Comparison of ENCODE assay signal across 18 cellular contexts in genomic region chr11:3121931-3122774, GRCh38. TPM values are rescaled to one million over a fixed set of nuclear protein-coding genes. Genes with fewer than 3 reads are reported as not detected.
A peak's percentile ranks its signal among the peaks of the same experiment; 100 is the strongest.
DNase-seq lines count a peak whose midpoint lies in the region; ATAC-seq and TF ChIP-seq lines count a peak whose summit lies in the region.
"Had no signal": no experiment of that assay in that cellular context is flagged by ENCODE, and none has a peak within 500 bp of the region (broad histone marks: within the 10 kb centered on the region; RNA-seq: fewer than 3 reads in every experiment).

No MANE protein-coding gene starts in this region.

- POLR2A ChIA-PET in CD4-positive, alpha-beta T cell (lab: Charles Lee) = no interaction called here

- in situ Hi-C loops in GM13976 (cut with MboI; ENCODE audit: low sequenced_read_pairs, unreplicated experiment) = no loop called here

- no peaks in the 10 kb centered on the region for H3K9me3 Mint-ChIP-seq in CD4-positive, alpha-beta T cell
- H3K9me3 Mint-ChIP-seq: activated CD4-positive, alpha-beta memory T cell treated with anti-CD3 and anti-CD28 coated beads for 36 hours; activated naive CD8-positive, alpha-beta T cell treated with anti-CD3 and anti-CD28 coated beads, Interleukin-2, amount 50 U/mL, for 24 hours; activated T-cell treated with anti-CD3 and anti-CD28 coated beads, Interleukin-2, amount 50 U/mL, for 72 hours had no signal

- H3K4me3 Mint-ChIP-seq in CD4-positive, alpha-beta T cell = no peak overlapping the region
- H3K4me3 Mint-ChIP-seq: activated CD4-positive, alpha-beta memory T cell treated with anti-CD3 and anti-CD28 coated beads for 36 hours; activated naive CD8-positive, alpha-beta T cell treated with anti-CD3 and anti-CD28 coated beads, Interleukin-2, amount 50 U/mL, for 24 hours; activated T-cell treated with anti-CD3 and anti-CD28 coated beads, Interleukin-2, amount 50 U/mL, for 72 hours had no signal

- peak overlapping the region; percentile 5 for H3K9ac ChIP-seq in iPS-15b (ENCODE audit: low read depth, low read length)

- TF ChIP-seq EP300 in sigmoid colon (IDR thresholded peaks at IDR 0.05) = no peak

- no peak for TF ChIP-seq POLR2A in sigmoid colon (IDR thresholded peaks at IDR 0.05)

- H3K27ac Mint-ChIP-seq in CD4-positive, alpha-beta T cell = no peak overlapping the region
- H3K27ac Mint-ChIP-seq: activated CD4-positive, alpha-beta memory T cell treated with anti-CD3 and anti-CD28 coated beads for 36 hours; activated naive CD8-positive, alpha-beta T cell treated with anti-CD3 and anti-CD28 coated beads, Interleukin-2, amount 50 U/mL, for 24 hours; activated T-cell treated with anti-CD3 and anti-CD28 coated beads, Interleukin-2, amount 50 U/mL, for 72 hours had no signal

- H3K4me1 ChIP-seq in iPS-15b (ENCODE audit: control insufficient read depth, insufficient read depth, low read length) = no peaks in the 10 kb centered on the region
- H3K4me1 ChIP-seq in sigmoid colon = peaks cover 0 to 35% (median 30%) of the 10 kb centered on the region in 4 donors

- H3K9me3 ChIP-seq in iPS-15b (ENCODE audit: control insufficient read depth, insufficient read depth, low read length) (peaks cover under 1% of the 10 kb centered on the region), sigmoid colon (no peaks in the 10 kb centered on the region)
- no peaks in the 10 kb centered on the region for H3K9me3 ChIP-seq in CD4-positive, alpha-beta T cell (ENCODE audit: control insufficient read depth, low read length)

- TF ChIP-seq CTCF in GM13976 (IDR thresholded peaks at IDR 0.05; ENCODE audit: borderline replicate concordance, control extremely low read depth, extremely low read depth, insufficient read depth, missing control alignments) (no peak), VCaP (conservative IDR thresholded peaks at IDR 0.05) (no peak), sigmoid colon (IDR thresholded peaks at IDR 0.05) (no peak)
- no peak for TF ChIP-seq CTCF in CD4-positive, alpha-beta T cell (IDR thresholded peaks at IDR 0.05)

- H3K36me3 ChIP-seq in iPS-15b (ENCODE audit: control insufficient read depth, insufficient read depth, low read length) = peaks cover 6% of the 10 kb centered on the region
- peaks cover 11 to 62% (median 22%) of the 10 kb centered on the region in 4 donors for H3K36me3 ChIP-seq in sigmoid colon

- H3K27me3 Mint-ChIP-seq in CD4-positive, alpha-beta T cell = no peaks in the 10 kb centered on the region
- H3K27me3 Mint-ChIP-seq: activated CD4-positive, alpha-beta memory T cell treated with anti-CD3 and anti-CD28 coated beads for 36 hours; activated naive CD8-positive, alpha-beta T cell treated with anti-CD3 and anti-CD28 coated beads, Interleukin-2, amount 50 U/mL, for 24 hours had no signal

- WGBS in sigmoid colon, 2 donors = 89 to 93% methylated on average over 34 of the region's 34 CpGs

- intact Hi-C loops in sigmoid colon (cut with DNase I) = loop anchor here (2.0 kb wide), 1 partner anchor 43 kb away; the partner anchor contains the start of gene OSBPL5
- intact Hi-C loops in CD4-positive, alpha-beta T cell (cut with DNase I, micrococcal nuclease) = no loop called here

- ATAC-seq in HG03521 (IDR thresholded peaks at IDR 0.05; ENCODE audit: unreplicated experiment) = no peak
- ATAC-seq in CD4-positive, alpha-beta T cell (ENCODE audit: poor library complexity) = no peak
- ATAC-seq: activated naive CD8-positive, alpha-beta T cell treated with anti-CD3 and anti-CD28 coated beads, Interleukin-2, amount 50 U/mL, for 24 hours; activated T-cell treated with anti-CD3 and anti-CD28 coated beads, Interleukin-2, amount 50 U/mL, for 72 hours had no signal

- H3K27me3 ChIP-seq in iPS-15b (ENCODE audit: control insufficient read depth, insufficient read depth, low read length) (no peaks in the 10 kb centered on the region), sigmoid colon (no peaks in the 10 kb centered on the region)
- no peaks in the 10 kb centered on the region for H3K27me3 ChIP-seq in CD4-positive, alpha-beta T cell (ENCODE audit: control insufficient read depth, insufficient read depth, low read length)

- DNase-seq in GM13976 (ENCODE audit: low spot score) (peak; percentile 18), sigmoid colon (peak; percentile 75), NK-92 (lab: John Stamatoyannopoulos, UW; ENCODE audit: unreplicated experiment) (no peak)
- no peak for DNase-seq in CD4-positive, alpha-beta T cell
- DNase-seq: activated CD4-positive, alpha-beta memory T cell treated with anti-CD3 and anti-CD28 coated beads for 36 hours; activated naive CD8-positive, alpha-beta T cell treated with anti-CD3 and anti-CD28 coated beads, Interleukin-2, amount 50 U/mL, for 24 hours; activated T-cell treated with anti-CD3 and anti-CD28 coated beads, Interleukin-2, amount 50 U/mL, for 72 hours; caudate nucleus; effector CD4-positive, alpha-beta T cell; midbrain; NCI-H1092; NCI-H2107; NCI-H69; PC-9 had no signal

- peaks cover 10% of the 10 kb centered on the region for H3K36me3 Mint-ChIP-seq in CD4-positive, alpha-beta T cell (ENCODE audit: low read depth)
- H3K36me3 Mint-ChIP-seq: activated CD4-positive, alpha-beta memory T cell treated with anti-CD3 and anti-CD28 coated beads for 36 hours had no signal

- H3K27ac ChIP-seq in VCaP (peak overlapping the region; percentile 95), sigmoid colon (peak overlapping the region in 3 of 4 donors; percentile 82 to 91 (median 90))
- no peak overlapping the region for H3K27ac ChIP-seq in CD4-positive, alpha-beta T cell (ENCODE audit: low read depth, low read length)
- H3K27ac ChIP-seq: HL-60, PC-9 had no signal

- H3K4me1 Mint-ChIP-seq in CD4-positive, alpha-beta T cell (ENCODE audit: low read depth) = no peaks in the 10 kb centered on the region
- H3K4me1 Mint-ChIP-seq: activated naive CD8-positive, alpha-beta T cell treated with anti-CD3 and anti-CD28 coated beads, Interleukin-2, amount 50 U/mL, for 24 hours had no signal

- CTCF ChIA-PET in CD4-positive, alpha-beta T cell (lab: Charles Lee) = no interaction called here

- H3K4me3 ChIP-seq in iPS-15b (ENCODE audit: low read depth, low read length) (no peak overlapping the region), sigmoid colon (no peak overlapping the region)
- H3K4me3 ChIP-seq: PC-9 had no signal

RNA-seq across cellular contexts. Expression of gene OSBPL5, which starts 43.0 kb away (rescaled TPM):
- total RNA-seq in sigmoid colon = 10 to 100 TPM; 28.1 to 69.2 (median 46.2) TPM
- polyA plus RNA-seq in sigmoid colon = 10 to 100 TPM; 16.6 to 29.8 (median 18.6) TPM
- total RNA-seq in CD4-positive, alpha-beta T cell = 1 to 10 TPM; 6.7 to 9.1 TPM

Comparison
In these comparisons a context has a peak if more than half of its experiments do, and no peak if none do; other contexts are left out.
1. DNase-seq: peak in GM13976 (single experiment) and sigmoid colon (single experiment); none in NK-92 (single experiment) and CD4-positive, alpha-beta T cell (0 of 10).